Comparison of ENCODE assay signal across 1 cellular context in genomic region chr16:79334127-79334526, GRCh38.
TF ChIP-seq lines count a peak whose summit lies in the region.

No MANE protein-coding gene starts in this region.

TF ChIP-seq in K562, 482 proteins besides CTCF, POLR2A, EP300 and RAD21 (continued from another document):
- 0 out of 2 replicates have a peak, but pooled peaks have one; percentile 8 for TF ChIP-seq CREM (IDR thresholded peaks at IDR 0.05; ENCODE audit: low read depth)
- no peak for TF ChIP-seq ZNF586 (CRISPR knock-in tag; conservative IDR thresholded peaks at IDR 0.05)
- TF ChIP-seq SMC3 (conservative IDR thresholded peaks at IDR 0.05; ENCODE audit: insufficient read depth, low read depth, low read length), result peak; percentile 37; the same call in 1 of the 2 replicates
- no peak for TF ChIP-seq FIP1L1 (IDR thresholded peaks at IDR 0.05; ENCODE audit: low read depth, low read length, poor library complexity, severe bottlenecking)
- 0 out of 2 replicates have a peak, but pooled peaks have one; percentile 11 for TF ChIP-seq L3MBTL2 (IDR thresholded peaks at IDR 0.05)
- peak; percentile 66 for TF ChIP-seq ZNF316 (IDR thresholded peaks at IDR 0.05)
- 0 out of 2 replicates have a peak, but pooled peaks have one; percentile 29 for TF ChIP-seq C11orf30 (IDR thresholded peaks at IDR 0.05; ENCODE audit: low read depth)
- no peak for TF ChIP-seq ZBED1 (IDR thresholded peaks at IDR 0.05)
- no peak for TF ChIP-seq PHF20 (IDR thresholded peaks at IDR 0.05; ENCODE audit: partially characterized antibody)
- no peak for TF ChIP-seq USF1 (CRISPR knock-in tag; IDR thresholded peaks at IDR 0.05)
- TF ChIP-seq SIN3A (IDR thresholded peaks at IDR 0.05; ENCODE audit: borderline replicate concordance in 2 of 2, control insufficient read depth in 1 of 2, low read depth in 2 of 2, low read length in 2 of 2), result no peak
- TF ChIP-seq RERE (CRISPR knock-in tag; IDR thresholded peaks at IDR 0.05; ENCODE audit: borderline replicate concordance), result no peak
- TF ChIP-seq HLTF (IDR thresholded peaks at IDR 0.05), result no peak
- no peak for TF ChIP-seq RNF2 (IDR thresholded peaks at IDR 0.05)
- TF ChIP-seq XRCC4 (IDR thresholded peaks at IDR 0.05; ENCODE audit: extremely low read depth, insufficient read depth, insufficient read length), result no peak
- TF ChIP-seq FOXK2 (conservative IDR thresholded peaks at IDR 0.05 in 1 of 2, IDR thresholded peaks at IDR 0.05 in 1 of 2; ENCODE audit: low read depth in 2 of 2), result no peak
- no peak for TF ChIP-seq ZNF41 (CRISPR knock-in tag; conservative IDR thresholded peaks at IDR 0.05)
- no peak for TF ChIP-seq NFRKB (IDR thresholded peaks at IDR 0.05; ENCODE audit: low read depth)
- TF ChIP-seq NR2C1 (IDR thresholded peaks at IDR 0.05), result no peak
- TF ChIP-seq NR2C1 (tag; IDR thresholded peaks at IDR 0.05), result no peak
- no peak for TF ChIP-seq SAFB2 (IDR thresholded peaks at IDR 0.05; ENCODE audit: borderline replicate concordance, low read depth, low read length, severe bottlenecking)
- TF ChIP-seq THRB (CRISPR knock-in tag; conservative IDR thresholded peaks at IDR 0.05), result no peak
- no peak for TF ChIP-seq SRSF1 (IDR thresholded peaks at IDR 0.05; ENCODE audit: low read depth, low read length)
- TF ChIP-seq EHMT2 (IDR thresholded peaks at IDR 0.05), result no peak
- TF ChIP-seq KLF16 (IDR thresholded peaks at IDR 0.05), result no peak
- no peak for TF ChIP-seq YY1 (IDR thresholded peaks at IDR 0.05; ENCODE audit: borderline replicate concordance in 1 of 3, control insufficient read depth in 1 of 3, extremely low read depth in 1 of 3, insufficient read depth in 3 of 3, insufficient read length in 1 of 3, insufficient replicate concordance in 2 of 3, low read depth in 1 of 3, low read length in 2 of 3)
- TF ChIP-seq ZNF217 (CRISPR knock-in tag; IDR thresholded peaks at IDR 0.05), result no peak
- TF ChIP-seq SRSF9 (IDR thresholded peaks at IDR 0.05; ENCODE audit: borderline replicate concordance, low read depth, low read length), result no peak
- TF ChIP-seq CSDE1 (IDR thresholded peaks at IDR 0.05), result no peak
- TF ChIP-seq ELF1 (tag; IDR thresholded peaks at IDR 0.05), result no peak
- no peak for TF ChIP-seq ZNF778 (CRISPR knock-in tag; IDR thresholded peaks at IDR 0.05)
- peak; percentile 60 for TF ChIP-seq CTCFL (IDR thresholded peaks at IDR 0.05; ENCODE audit: borderline replicate concordance, insufficient read depth, low read depth, low read length, poor library complexity, severe bottlenecking)
- no peak for TF ChIP-seq CBX1 (IDR thresholded peaks at IDR 0.05; ENCODE audit: low read depth)
- TF ChIP-seq EZH2 (IDR thresholded peaks at IDR 0.05; ENCODE audit: borderline replicate concordance, low read depth, low read length), result no peak
- no peak for TF ChIP-seq RBM22 (IDR thresholded peaks at IDR 0.05; ENCODE audit: low read depth, low read length, poor library complexity, severe bottlenecking)
- TF ChIP-seq FOS (IDR thresholded peaks at IDR 0.05; ENCODE audit: extremely low read depth, insufficient read length), result no peak
- TF ChIP-seq ZNF253 (CRISPR knock-in tag; conservative IDR thresholded peaks at IDR 0.05), result no peak
- no peak for TF ChIP-seq STAG1 (CRISPR knock-in tag; IDR thresholded peaks at IDR 0.05; ENCODE audit: borderline replicate concordance)
- peak; percentile 60 for TF ChIP-seq NFE2 (IDR thresholded peaks at IDR 0.05; ENCODE audit: low read depth)
- no peak for TF ChIP-seq E2F1 (CRISPR knock-in tag; IDR thresholded peaks at IDR 0.05)
- no peak for TF ChIP-seq TAF15 (IDR thresholded peaks at IDR 0.05; ENCODE audit: low read depth, low read length)
- no peak for TF ChIP-seq ZNF3 (CRISPR knock-in tag; IDR thresholded peaks at IDR 0.05)
- no peak for TF ChIP-seq AFF1 (IDR thresholded peaks at IDR 0.05; ENCODE audit: low read depth in 1 of 2, partially characterized antibody in 2 of 2)
- TF ChIP-seq ZNF639 (CRISPR knock-in tag; conservative IDR thresholded peaks at IDR 0.05 in 1 of 2, IDR thresholded peaks at IDR 0.05 in 1 of 2), result no peak
- no peak for TF ChIP-seq ZFPM2 (CRISPR knock-in tag; IDR thresholded peaks at IDR 0.05)
- no peak for TF ChIP-seq ZBTB11 (CRISPR knock-in tag; IDR thresholded peaks at IDR 0.05)
